In the genomic region with DNA sequence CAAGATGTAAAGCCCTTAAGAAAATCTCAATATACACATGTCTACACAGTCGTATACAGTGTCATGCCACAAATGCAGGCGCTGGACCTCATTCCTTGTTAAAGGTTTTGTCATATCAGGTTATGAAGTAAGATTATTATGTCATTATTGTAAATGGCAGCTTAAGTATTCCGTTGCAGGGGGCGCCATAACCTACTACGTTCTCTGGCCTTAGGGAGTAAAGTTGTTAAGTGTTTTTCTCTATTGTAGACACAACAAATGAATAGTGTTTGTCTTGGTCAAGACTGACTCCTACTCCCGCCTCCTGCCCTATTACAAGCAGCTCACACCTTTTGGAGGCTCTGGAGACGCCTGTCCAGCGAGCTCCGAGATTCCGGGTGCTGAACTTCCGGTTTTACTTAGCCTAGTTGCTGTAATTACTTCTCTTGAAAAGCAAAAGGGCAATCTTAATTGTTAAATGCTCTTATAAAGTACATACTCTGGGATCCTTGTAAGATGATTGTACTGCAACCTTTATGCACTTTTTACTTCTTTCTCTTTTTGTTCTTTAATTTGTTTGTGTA, we compare ENCODE assay signal across 2 cellular contexts.
TF ChIP-seq lines count a peak whose summit lies in the region.

No MANE protein-coding gene starts in this region.

TF ChIP-seq in HEK293, 187 proteins besides CTCF, POLR2A, EP300 and RAD21 (continued from another document and continues in another):
- TF ChIP-seq, protein P1, sequence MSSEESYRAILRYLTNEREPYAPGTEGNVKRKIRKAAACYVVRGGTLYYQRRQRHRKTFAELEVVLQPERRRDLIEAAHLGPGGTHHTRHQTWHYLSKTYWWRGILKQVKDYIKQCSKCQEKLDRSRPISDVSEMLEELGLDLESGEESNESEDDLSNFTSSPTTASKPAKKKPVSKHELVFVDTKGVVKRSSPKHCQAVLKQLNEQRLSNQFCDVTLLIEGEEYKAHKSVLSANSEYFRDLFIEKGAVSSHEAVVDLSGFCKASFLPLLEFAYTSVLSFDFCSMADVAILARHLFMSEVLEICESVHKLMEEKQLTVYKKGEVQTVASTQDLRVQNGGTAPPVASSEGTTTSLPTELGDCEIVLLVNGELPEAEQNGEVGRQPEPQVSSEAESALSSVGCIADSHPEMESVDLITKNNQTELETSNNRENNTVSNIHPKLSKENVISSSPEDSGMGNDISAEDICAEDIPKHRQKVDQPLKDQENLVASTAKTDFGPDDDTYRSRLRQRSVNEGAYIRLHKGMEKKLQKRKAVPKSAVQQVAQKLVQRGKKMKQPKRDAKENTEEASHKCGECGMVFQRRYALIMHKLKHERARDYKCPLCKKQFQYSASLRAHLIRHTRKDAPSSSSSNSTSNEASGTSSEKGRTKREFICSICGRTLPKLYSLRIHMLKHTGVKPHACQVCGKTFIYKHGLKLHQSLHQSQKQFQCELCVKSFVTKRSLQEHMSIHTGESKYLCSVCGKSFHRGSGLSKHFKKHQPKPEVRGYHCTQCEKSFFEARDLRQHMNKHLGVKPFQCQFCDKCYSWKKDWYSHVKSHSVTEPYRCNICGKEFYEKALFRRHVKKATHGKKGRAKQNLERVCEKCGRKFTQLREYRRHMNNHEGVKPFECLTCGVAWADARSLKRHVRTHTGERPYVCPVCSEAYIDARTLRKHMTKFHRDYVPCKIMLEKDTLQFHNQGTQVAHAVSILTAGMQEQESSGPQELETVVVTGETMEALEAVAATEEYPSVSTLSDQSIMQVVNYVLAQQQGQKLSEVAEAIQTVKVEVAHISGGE (tag by site-specific recombination; conservative IDR thresholded peaks at IDR 0.05; ENCODE audit: low read depth), result peak; percentile 64; the same call in 1 of the 2 replicates
- TF ChIP-seq WT1 (tag by site-specific recombination; IDR thresholded peaks at IDR 0.05) (peak; percentile 63), ZNF501 (tag by site-specific recombination; IDR thresholded peaks at IDR 0.05) (peak; percentile 50; the same call in 1 of the 2 replicates), ZBTB21 (tag by site-specific recombination; IDR thresholded peaks at IDR 0.05) (peak; percentile 93), ZNF629 (tag by site-specific recombination; IDR thresholded peaks at IDR 0.05) (peak; percentile 96)
- TF ChIP-seq, protein P2, sequence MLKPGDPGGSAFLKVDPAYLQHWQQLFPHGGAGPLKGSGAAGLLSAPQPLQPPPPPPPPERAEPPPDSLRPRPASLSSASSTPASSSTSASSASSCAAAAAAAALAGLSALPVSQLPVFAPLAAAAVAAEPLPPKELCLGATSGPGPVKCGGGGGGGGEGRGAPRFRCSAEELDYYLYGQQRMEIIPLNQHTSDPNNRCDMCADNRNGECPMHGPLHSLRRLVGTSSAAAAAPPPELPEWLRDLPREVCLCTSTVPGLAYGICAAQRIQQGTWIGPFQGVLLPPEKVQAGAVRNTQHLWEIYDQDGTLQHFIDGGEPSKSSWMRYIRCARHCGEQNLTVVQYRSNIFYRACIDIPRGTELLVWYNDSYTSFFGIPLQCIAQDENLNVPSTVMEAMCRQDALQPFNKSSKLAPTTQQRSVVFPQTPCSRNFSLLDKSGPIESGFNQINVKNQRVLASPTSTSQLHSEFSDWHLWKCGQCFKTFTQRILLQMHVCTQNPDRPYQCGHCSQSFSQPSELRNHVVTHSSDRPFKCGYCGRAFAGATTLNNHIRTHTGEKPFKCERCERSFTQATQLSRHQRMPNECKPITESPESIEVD (tag by site-specific recombination; IDR thresholded peaks at IDR 0.05), result 0 out of 2 replicates have a peak, but pooled peaks have one; percentile 28
- TF ChIP-seq, protein P3, sequence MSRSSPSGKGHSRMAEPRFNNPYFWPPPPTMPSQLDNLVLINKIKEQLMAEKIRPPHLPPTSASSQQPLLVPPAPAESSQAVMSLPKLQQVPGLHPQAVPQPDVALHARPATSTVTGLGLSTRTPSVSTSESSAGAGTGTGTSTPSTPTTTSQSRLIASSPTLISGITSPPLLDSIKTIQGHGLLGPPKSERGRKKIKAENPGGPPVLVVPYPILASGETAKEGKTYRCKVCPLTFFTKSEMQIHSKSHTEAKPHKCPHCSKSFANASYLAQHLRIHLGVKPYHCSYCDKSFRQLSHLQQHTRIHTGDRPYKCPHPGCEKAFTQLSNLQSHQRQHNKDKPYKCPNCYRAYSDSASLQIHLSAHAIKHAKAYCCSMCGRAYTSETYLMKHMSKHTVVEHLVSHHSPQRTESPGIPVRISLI (tag by site-specific recombination; IDR thresholded peaks at IDR 0.05), result no peak
- TF ChIP-seq, protein P4, sequence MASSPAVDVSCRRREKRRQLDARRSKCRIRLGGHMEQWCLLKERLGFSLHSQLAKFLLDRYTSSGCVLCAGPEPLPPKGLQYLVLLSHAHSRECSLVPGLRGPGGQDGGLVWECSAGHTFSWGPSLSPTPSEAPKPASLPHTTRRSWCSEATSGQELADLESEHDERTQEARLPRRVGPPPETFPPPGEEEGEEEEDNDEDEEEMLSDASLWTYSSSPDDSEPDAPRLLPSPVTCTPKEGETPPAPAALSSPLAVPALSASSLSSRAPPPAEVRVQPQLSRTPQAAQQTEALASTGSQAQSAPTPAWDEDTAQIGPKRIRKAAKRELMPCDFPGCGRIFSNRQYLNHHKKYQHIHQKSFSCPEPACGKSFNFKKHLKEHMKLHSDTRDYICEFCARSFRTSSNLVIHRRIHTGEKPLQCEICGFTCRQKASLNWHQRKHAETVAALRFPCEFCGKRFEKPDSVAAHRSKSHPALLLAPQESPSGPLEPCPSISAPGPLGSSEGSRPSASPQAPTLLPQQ (tag by site-specific recombination; IDR thresholded peaks at IDR 0.05), result 0 out of 2 replicates have a peak, but pooled peaks have one; percentile 12

TF ChIP-seq in GM12878, 131 proteins besides CTCF, POLR2A, EP300 and RAD21 (continued from another document):
- TF ChIP-seq, protein P5, sequence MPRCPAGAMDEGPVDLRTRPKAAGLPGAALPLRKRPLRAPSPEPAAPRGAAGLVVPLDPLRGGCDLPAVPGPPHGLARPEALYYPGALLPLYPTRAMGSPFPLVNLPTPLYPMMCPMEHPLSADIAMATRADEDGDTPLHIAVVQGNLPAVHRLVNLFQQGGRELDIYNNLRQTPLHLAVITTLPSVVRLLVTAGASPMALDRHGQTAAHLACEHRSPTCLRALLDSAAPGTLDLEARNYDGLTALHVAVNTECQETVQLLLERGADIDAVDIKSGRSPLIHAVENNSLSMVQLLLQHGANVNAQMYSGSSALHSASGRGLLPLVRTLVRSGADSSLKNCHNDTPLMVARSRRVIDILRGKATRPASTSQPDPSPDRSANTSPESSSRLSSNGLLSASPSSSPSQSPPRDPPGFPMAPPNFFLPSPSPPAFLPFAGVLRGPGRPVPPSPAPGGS (IDR thresholded peaks at IDR 0.05; ENCODE audit: borderline replicate concordance, insufficient read depth, low read depth, low read length, poor library complexity, severe bottlenecking), result no peak
- TF ChIP-seq GABPA (IDR thresholded peaks at IDR 0.05; ENCODE audit: low read depth) (peak; percentile 77), SRF (IDR thresholded peaks at IDR 0.05; ENCODE audit: low read depth in 2 of 2, low read length in 2 of 2) (no peak), POLR2AphosphoS5 (IDR thresholded peaks at IDR 0.05; ENCODE audit: low read length) (peak; percentile 30; the same call in 1 of the 2 replicates), CREM (IDR thresholded peaks at IDR 0.05; ENCODE audit: low read depth) (peak; percentile 77), ASH2L (IDR thresholded peaks at IDR 0.05; ENCODE audit: borderline replicate concordance, low read depth) (no peak), FOXM1 (IDR thresholded peaks at IDR 0.05; ENCODE audit: low read depth, low read length) (no peak), ATF7 (IDR thresholded peaks at IDR 0.05; ENCODE audit: low read depth) (peak; percentile 93), YY1 (IDR thresholded peaks at IDR 0.05; ENCODE audit: low read depth, low read length) (peak; percentile 24; the same call in 1 of the 2 replicates), RELA (IDR thresholded peaks at IDR 0.05; ENCODE audit: borderline replicate concordance, partially characterized antibody) (no peak), POLR2AphosphoS2 (IDR thresholded peaks at IDR 0.05; ENCODE audit: low read depth, low read length) (0 out of 2 replicates have a peak, but pooled peaks have one; percentile 42)
- TF ChIP-seq, protein P6, sequence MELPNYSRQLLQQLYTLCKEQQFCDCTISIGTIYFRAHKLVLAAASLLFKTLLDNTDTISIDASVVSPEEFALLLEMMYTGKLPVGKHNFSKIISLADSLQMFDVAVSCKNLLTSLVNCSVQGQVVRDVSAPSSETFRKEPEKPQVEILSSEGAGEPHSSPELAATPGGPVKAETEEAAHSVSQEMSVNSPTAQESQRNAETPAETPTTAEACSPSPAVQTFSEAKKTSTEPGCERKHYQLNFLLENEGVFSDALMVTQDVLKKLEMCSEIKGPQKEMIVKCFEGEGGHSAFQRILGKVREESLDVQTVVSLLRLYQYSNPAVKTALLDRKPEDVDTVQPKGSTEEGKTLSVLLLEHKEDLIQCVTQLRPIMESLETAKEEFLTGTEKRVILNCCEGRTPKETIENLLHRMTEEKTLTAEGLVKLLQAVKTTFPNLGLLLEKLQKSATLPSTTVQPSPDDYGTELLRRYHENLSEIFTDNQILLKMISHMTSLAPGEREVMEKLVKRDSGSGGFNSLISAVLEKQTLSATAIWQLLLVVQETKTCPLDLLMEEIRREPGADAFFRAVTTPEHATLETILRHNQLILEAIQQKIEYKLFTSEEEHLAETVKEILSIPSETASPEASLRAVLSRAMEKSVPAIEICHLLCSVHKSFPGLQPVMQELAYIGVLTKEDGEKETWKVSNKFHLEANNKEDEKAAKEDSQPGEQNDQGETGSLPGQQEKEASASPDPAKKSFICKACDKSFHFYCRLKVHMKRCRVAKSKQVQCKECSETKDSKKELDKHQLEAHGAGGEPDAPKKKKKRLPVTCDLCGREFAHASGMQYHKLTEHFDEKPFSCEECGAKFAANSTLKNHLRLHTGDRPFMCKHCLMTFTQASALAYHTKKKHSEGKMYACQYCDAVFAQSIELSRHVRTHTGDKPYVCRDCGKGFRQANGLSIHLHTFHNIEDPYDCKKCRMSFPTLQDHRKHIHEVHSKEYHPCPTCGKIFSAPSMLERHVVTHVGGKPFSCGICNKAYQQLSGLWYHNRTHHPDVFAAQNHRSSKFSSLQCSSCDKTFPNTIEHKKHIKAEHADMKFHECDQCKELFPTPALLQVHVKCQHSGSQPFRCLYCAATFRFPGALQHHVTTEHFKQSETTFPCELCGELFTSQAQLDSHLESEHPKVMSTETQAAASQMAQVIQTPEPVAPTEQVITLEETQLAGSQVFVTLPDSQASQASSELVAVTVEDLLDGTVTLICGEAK (IDR thresholded peaks at IDR 0.05; ENCODE audit: borderline replicate concordance), result peak; percentile 69; the same call in 1 of the 2 replicates
- TF ChIP-seq, protein P7, sequence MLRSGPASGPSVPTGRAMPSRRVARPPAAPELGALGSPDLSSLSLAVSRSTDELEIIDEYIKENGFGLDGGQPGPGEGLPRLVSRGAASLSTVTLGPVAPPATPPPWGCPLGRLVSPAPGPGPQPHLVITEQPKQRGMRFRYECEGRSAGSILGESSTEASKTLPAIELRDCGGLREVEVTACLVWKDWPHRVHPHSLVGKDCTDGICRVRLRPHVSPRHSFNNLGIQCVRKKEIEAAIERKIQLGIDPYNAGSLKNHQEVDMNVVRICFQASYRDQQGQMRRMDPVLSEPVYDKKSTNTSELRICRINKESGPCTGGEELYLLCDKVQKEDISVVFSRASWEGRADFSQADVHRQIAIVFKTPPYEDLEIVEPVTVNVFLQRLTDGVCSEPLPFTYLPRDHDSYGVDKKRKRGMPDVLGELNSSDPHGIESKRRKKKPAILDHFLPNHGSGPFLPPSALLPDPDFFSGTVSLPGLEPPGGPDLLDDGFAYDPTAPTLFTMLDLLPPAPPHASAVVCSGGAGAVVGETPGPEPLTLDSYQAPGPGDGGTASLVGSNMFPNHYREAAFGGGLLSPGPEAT (IDR thresholded peaks at IDR 0.05; ENCODE audit: low read depth), result 0 out of 2 replicates have a peak, but pooled peaks have one; percentile 52
- TF ChIP-seq, protein P8, sequence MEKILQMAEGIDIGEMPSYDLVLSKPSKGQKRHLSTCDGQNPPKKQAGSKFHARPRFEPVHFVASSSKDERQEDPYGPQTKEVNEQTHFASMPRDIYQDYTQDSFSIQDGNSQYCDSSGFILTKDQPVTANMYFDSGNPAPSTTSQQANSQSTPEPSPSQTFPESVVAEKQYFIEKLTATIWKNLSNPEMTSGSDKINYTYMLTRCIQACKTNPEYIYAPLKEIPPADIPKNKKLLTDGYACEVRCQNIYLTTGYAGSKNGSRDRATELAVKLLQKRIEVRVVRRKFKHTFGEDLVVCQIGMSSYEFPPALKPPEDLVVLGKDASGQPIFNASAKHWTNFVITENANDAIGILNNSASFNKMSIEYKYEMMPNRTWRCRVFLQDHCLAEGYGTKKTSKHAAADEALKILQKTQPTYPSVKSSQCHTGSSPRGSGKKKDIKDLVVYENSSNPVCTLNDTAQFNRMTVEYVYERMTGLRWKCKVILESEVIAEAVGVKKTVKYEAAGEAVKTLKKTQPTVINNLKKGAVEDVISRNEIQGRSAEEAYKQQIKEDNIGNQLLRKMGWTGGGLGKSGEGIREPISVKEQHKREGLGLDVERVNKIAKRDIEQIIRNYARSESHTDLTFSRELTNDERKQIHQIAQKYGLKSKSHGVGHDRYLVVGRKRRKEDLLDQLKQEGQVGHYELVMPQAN (conservative IDR thresholded peaks at IDR 0.05), result no peak
